Comparison of ENCODE assay signal across 1 cellular context in genomic region chr12:49624919-49625577, GRCh38.
A peak's percentile ranks its signal among the peaks of the same experiment; 100 is the strongest.
TF ChIP-seq lines count a peak whose summit lies in the region.

No MANE protein-coding gene starts in this region.

TF ChIP-seq in IMR-90, 13 proteins besides CTCF, POLR2A, EP300 and RAD21:
- TF ChIP-seq CEBPB (IDR thresholded peaks at IDR 0.05; ENCODE audit: low read depth, low read length) (peak; percentile 19; the same call in 1 of the 2 replicates), CHD1 (IDR thresholded peaks at IDR 0.05; ENCODE audit: low read depth, low read length) (no peak)
